ENCODE assay signal across 19 cellular contexts in the genomic region with DNA sequence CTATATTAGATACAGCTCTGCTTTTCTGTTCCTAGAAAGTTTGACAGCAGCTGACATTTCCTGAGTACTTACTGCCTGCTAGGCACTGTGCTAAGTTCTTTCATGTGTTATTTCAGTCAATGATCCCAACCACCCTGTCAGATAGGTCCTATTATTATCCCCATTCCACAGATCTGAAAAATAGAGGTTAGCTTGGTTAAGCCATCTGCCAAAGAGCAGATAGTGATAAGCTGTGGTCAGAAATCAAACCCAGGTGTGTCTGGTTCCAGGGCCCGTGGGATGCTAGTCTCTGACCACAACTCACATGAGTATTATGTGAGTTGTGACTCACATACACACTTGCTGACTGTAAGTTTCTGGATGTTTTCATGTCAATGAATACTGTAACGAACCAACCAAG.
"Had no signal": no experiment of that assay in that cellular context is flagged by ENCODE, and none has a peak within 500 bp of the region (broad histone marks: within the 10 kb centered on the region; RNA-seq: fewer than 3 reads in every experiment).

No MANE protein-coding gene starts in this region.

- H3K9me3 Mint-ChIP-seq: activated naive CD8-positive, alpha-beta T cell treated with anti-CD3 and anti-CD28 coated beads, Interleukin-2, amount 10 ng/mL, durations not matched to agents 7 days and 5 days; activated T-cell treated with anti-CD3 and anti-CD28 coated beads, Interleukin-2, amount 50 U/mL, for 72 hours; mesothelial cell of epicardium; nephron had no signal

- H3K4me3 Mint-ChIP-seq: activated naive CD8-positive, alpha-beta T cell treated with anti-CD3 and anti-CD28 coated beads, Interleukin-2, amount 10 ng/mL, durations not matched to agents 7 days and 5 days; activated T-cell treated with anti-CD3 and anti-CD28 coated beads, Interleukin-2, amount 50 U/mL, for 72 hours; brain; central memory CD8-positive, alpha-beta T cell; mesothelial cell of epicardium; nephron had no signal

- H3K36me3 ChIP-seq: esophagus squamous epithelium, thyroid gland had no signal

- H3K27me3 ChIP-seq: esophagus squamous epithelium, thyroid gland had no signal

- DNase-seq: activated CD4-positive, alpha-beta T cell treated with anti-CD3 and anti-CD28 coated beads, Interleukin-2, amount 50 U/mL, for 4 hours; activated naive CD8-positive, alpha-beta T cell treated with anti-CD3 and anti-CD28 coated beads, Interleukin-2, amount 10 ng/mL, durations not matched to agents 7 days and 5 days; activated T-cell treated with anti-CD3 and anti-CD28 coated beads, Interleukin-2, amount 50 U/mL, for 72 hours; effector CD4-positive, alpha-beta T cell; esophagus squamous epithelium; glutamatergic neuron; hippocampal formation; islet precursor cell; stimulated activated CD4-positive, alpha-beta T cell treated with anti-CD3 and anti-CD28 coated beads, Interleukin-4, amount 100 ng/mL, for 4 hours; stimulated activated naive CD4-positive, alpha-beta T cell; thyroid gland had no signal

- H3K27ac ChIP-seq: coronary artery, esophagus squamous epithelium, parathyroid adenoma, thyroid gland had no signal

- H2AFZ ChIP-seq: parathyroid adenoma had no signal

- H3K4me1 Mint-ChIP-seq: central memory CD8-positive, alpha-beta T cell had no signal

- H3K36me3 Mint-ChIP-seq: activated naive CD8-positive, alpha-beta T cell treated with anti-CD3 and anti-CD28 coated beads, Interleukin-2, amount 10 ng/mL, durations not matched to agents 7 days and 5 days; brain; mesothelial cell of epicardium had no signal

- H3K79me2 ChIP-seq: parathyroid adenoma had no signal

- H3K4me1 ChIP-seq: esophagus squamous epithelium, parathyroid adenoma, thyroid gland had no signal

- H3K4me3 ChIP-seq: coronary artery, esophagus squamous epithelium, lung, thyroid gland had no signal

- H3K9ac ChIP-seq: parathyroid adenoma had no signal

- H3K27me3 Mint-ChIP-seq: central memory CD8-positive, alpha-beta T cell had no signal

- ATAC-seq: activated T-cell treated with anti-CD3 and anti-CD28 coated beads, Interleukin-2, amount 50 U/mL, for 72 hours; left lobe of liver had no signal

- H3K27ac Mint-ChIP-seq: activated naive CD8-positive, alpha-beta T cell treated with anti-CD3 and anti-CD28 coated beads, Interleukin-2, amount 10 ng/mL, durations not matched to agents 7 days and 5 days; activated T-cell treated with anti-CD3 and anti-CD28 coated beads, Interleukin-2, amount 50 U/mL, for 72 hours; brain; mesothelial cell of epicardium; nephron had no signal

- H3K9me3 ChIP-seq: esophagus squamous epithelium, thyroid gland had no signal
